ENCODE assay signal across 16 cellular contexts in genomic region chr16:30764086-30764485, GRCh38. TPM values are rescaled to one million over a fixed set of nuclear protein-coding genes. Genes with fewer than 3 reads are reported as not detected.
A peak's percentile ranks its signal among the peaks of the same experiment; 100 is the strongest.
DNase-seq lines count a peak whose midpoint lies in the region; ATAC-seq, FAIRE-seq and TF ChIP-seq lines count a peak whose summit lies in the region.
"Had no signal": no experiment of that assay in that cellular context is flagged by ENCODE, and none has a peak within 500 bp of the region (broad histone marks: within the 10 kb centered on the region; RNA-seq: fewer than 3 reads in every experiment).

No MANE protein-coding gene starts in this region.

- intact Hi-C loops in CD4-positive, alpha-beta T cell (cut with DNase I, micrococcal nuclease): loop anchor here in 1 of 2 experiments (10.0 kb wide), 1 partner anchor 429 kb away; no protein-coding TSS in a partner anchor
- intact Hi-C loops in activated CD4-positive, alpha-beta memory T cell treated with anti-CD3 and anti-CD28 coated beads for 36 hours (cut with micrococcal nuclease): loop anchor here (5.0 kb wide), 1 partner anchor 107 kb away; the partner anchor contains the start of gene FBRS
- intact Hi-C loops in lower lobe of right lung (cut with DNase I): no loop called here
- intact Hi-C loops in posterior vena cava (cut with DNase I): no loop called here

- peak overlapping the region; percentile 51 for H3K27ac Mint-ChIP-seq in CD4-positive, alpha-beta T cell
- H3K27ac Mint-ChIP-seq in activated CD4-positive, alpha-beta memory T cell treated with anti-CD3 and anti-CD28 coated beads for 36 hours: no peak overlapping the region
- H3K27ac Mint-ChIP-seq in chondrocyte (ENCODE audit: unreplicated experiment): no peak overlapping the region

- TF ChIP-seq POLR2A in A549 (IDR thresholded peaks at IDR 0.05; ENCODE audit: low read length): no peak

- no peaks in the 10 kb centered on the region for H3K27me3 ChIP-seq in CD4-positive, alpha-beta T cell (ENCODE audit: control insufficient read depth, insufficient read depth, low read length)
- no peaks in the 10 kb centered on the region for H3K27me3 ChIP-seq in lower lobe of right lung (ENCODE audit: low read depth)
- H3K27me3 ChIP-seq: tibial nerve had no signal

- peaks cover 64% of the 10 kb centered on the region for H3K36me3 ChIP-seq in lower lobe of right lung

- peaks cover 30% of the 10 kb centered on the region for H3K4me1 Mint-ChIP-seq in CD4-positive, alpha-beta T cell (ENCODE audit: low read depth)
- H3K4me1 Mint-ChIP-seq in activated CD4-positive, alpha-beta memory T cell treated with anti-CD3 and anti-CD28 coated beads for 36 hours (ENCODE audit: low read depth): peaks cover 25% of the 10 kb centered on the region
- peaks cover 30% of the 10 kb centered on the region for H3K4me1 Mint-ChIP-seq in chondrocyte (ENCODE audit: low read depth)

- CTCF ChIA-PET in A549 (lab: Yijun Ruan, JAX): interaction anchor here (0.9 to 4.9 kb wide), 3 partner anchors 11 to 178 kb away, joined by 3 to 18 read pairs (median 4); no protein-coding TSS in a partner anchor
- CTCF ChIA-PET in CD4-positive, alpha-beta T cell (lab: Charles Lee): no interaction called here
- CTCF ChIA-PET in activated CD4-positive, alpha-beta memory T cell treated with anti-CD3 and anti-CD28 coated beads for 36 hours (lab: Charles Lee): interaction anchor here (7.2 kb wide), 1 partner anchor 51 kb away, joined by 30 read pairs; no protein-coding TSS in a partner anchor

- POLR2A ChIA-PET in A549 (lab: Yijun Ruan, JAX): interaction anchor here (1.6 kb wide), 1 partner anchor 11 kb away, joined by 4 read pairs; no protein-coding TSS in a partner anchor
- POLR2A ChIA-PET in CD4-positive, alpha-beta T cell (lab: Charles Lee): interaction anchor here (1.3 kb wide), 1 partner anchor 16 kb away, joined by 6 read pairs; the partner anchor contains the start of gene PHKG2
- POLR2A ChIA-PET in activated CD4-positive, alpha-beta memory T cell treated with anti-CD3 and anti-CD28 coated beads for 36 hours (lab: Charles Lee): no interaction called here

- H3K9me3 Mint-ChIP-seq in CD4-positive, alpha-beta T cell: no peaks in the 10 kb centered on the region
- no peaks in the 10 kb centered on the region for H3K9me3 Mint-ChIP-seq in activated CD4-positive, alpha-beta memory T cell treated with anti-CD3 and anti-CD28 coated beads for 36 hours
- H3K9me3 Mint-ChIP-seq in chondrocyte (ENCODE audit: low read depth): no peaks in the 10 kb centered on the region

- peak overlapping the region; percentile 78 for H3K4me3 Mint-ChIP-seq in CD4-positive, alpha-beta T cell
- peak overlapping the region; percentile 18 for H3K4me3 Mint-ChIP-seq in activated CD4-positive, alpha-beta memory T cell treated with anti-CD3 and anti-CD28 coated beads for 36 hours
- H3K4me3 Mint-ChIP-seq in chondrocyte (ENCODE audit: unreplicated experiment): no peak overlapping the region

- DNase-seq in A549 (ENCODE audit: low read depth in 1 of 2, low spot score in 1 of 2) (no peak), lower lobe of right lung (peak; percentile 29), chondrocyte (ENCODE audit: low spot score) (no peak), posterior vena cava (ENCODE audit: low spot score) (no peak), NCI-H748 (lab: John Stamatoyannopoulos, UW; ENCODE audit: unreplicated experiment) (no peak), COR-L47 (lab: John Stamatoyannopoulos, UW) (no peak)
- DNase-seq in CD4-positive, alpha-beta T cell: no peak
- no peak for DNase-seq in activated CD4-positive, alpha-beta memory T cell treated with anti-CD3 and anti-CD28 coated beads for 36 hours
- DNase-seq: cerebellar nuclear complex; DMS79 treated with DMSO at 0.1 percent for 48 hours; NCI-H187; NCI-H524 treated with DMSO at 0.1 percent for 48 hours; stimulated activated CD8-positive, alpha-beta memory T cell treated with anti-CD3 and anti-CD28 coated beads, Interleukin-4, amount 100 ng/mL, for 48 hours; T-helper 9 cell had no signal

- H3K4me1 ChIP-seq in A549: peaks cover 19% of the 10 kb centered on the region
- H3K4me1 ChIP-seq in lower lobe of right lung: peaks cover 27% of the 10 kb centered on the region

- FAIRE-seq in A549 (lab: Jason Lieb, UNC): no peak
- FAIRE-seq: islet of Langerhans had no signal

- H3K9me3 ChIP-seq in A549 (no peaks in the 10 kb centered on the region), lower lobe of right lung (no peaks in the 10 kb centered on the region)
- H3K9me3 ChIP-seq in CD4-positive, alpha-beta T cell (ENCODE audit: control insufficient read depth, low read length): no peaks in the 10 kb centered on the region
- H3K9me3 ChIP-seq: tibial nerve had no signal

- no peak for TF ChIP-seq EP300 in A549 (IDR thresholded peaks at IDR 0.05)

- H3K27ac ChIP-seq in A549 (no peak overlapping the region), lower lobe of right lung (no peak overlapping the region)
- no peak overlapping the region for H3K27ac ChIP-seq in CD4-positive, alpha-beta T cell (ENCODE audit: low read depth, low read length)

- H3K4me2 ChIP-seq in A549: peak overlapping the region; percentile 98; the same call in 1 of the 3 replicates

- ATAC-seq in A549 (no peak), lower lobe of right lung (no peak)
- no peak for ATAC-seq in CD4-positive, alpha-beta T cell (ENCODE audit: poor library complexity)

- peaks cover 80% of the 10 kb centered on the region for H3K36me3 Mint-ChIP-seq in CD4-positive, alpha-beta T cell (ENCODE audit: low read depth)
- peaks cover 36% of the 10 kb centered on the region for H3K36me3 Mint-ChIP-seq in activated CD4-positive, alpha-beta memory T cell treated with anti-CD3 and anti-CD28 coated beads for 36 hours
- H3K36me3 Mint-ChIP-seq in chondrocyte (ENCODE audit: low read depth): peaks cover 22% of the 10 kb centered on the region

- no peaks in the 10 kb centered on the region for H3K27me3 Mint-ChIP-seq in CD4-positive, alpha-beta T cell
- H3K27me3 Mint-ChIP-seq in activated CD4-positive, alpha-beta memory T cell treated with anti-CD3 and anti-CD28 coated beads for 36 hours: no peaks in the 10 kb centered on the region
- H3K27me3 Mint-ChIP-seq in chondrocyte (ENCODE audit: low read depth): no peaks in the 10 kb centered on the region

- H3K4me3 ChIP-seq in A549 (no peak overlapping the region), lower lobe of right lung (no peak overlapping the region)

- TF ChIP-seq RAD21 in A549 (conservative IDR thresholded peaks at IDR 0.05 in 1 of 2, IDR thresholded peaks at IDR 0.05 in 1 of 2): no peak

- 88% methylated on average over 10 of the region's 11 CpGs for WGBS in A549 (ENCODE audit: missing lambda C conversion rate)

- TF ChIP-seq CTCF in A549 (IDR thresholded peaks at IDR 0.05) (no peak), lower lobe of right lung (IDR thresholded peaks at IDR 0.05) (no peak), chondrocyte (IDR thresholded peaks at IDR 0.05) (no peak)
- TF ChIP-seq CTCF in CD4-positive, alpha-beta T cell (IDR thresholded peaks at IDR 0.05): no peak

TF ChIP-seq in A549, 52 proteins besides CTCF, POLR2A, EP300 and RAD21 (continues in another document):
- TF ChIP-seq HEYL (CRISPR knock-in tag; IDR thresholded peaks at IDR 0.05) (no peak), SREBF2 (IDR thresholded peaks at IDR 0.05) (no peak), CBX2 (IDR thresholded peaks at IDR 0.05; ENCODE audit: borderline replicate concordance, low read depth) (no peak), MYC (IDR thresholded peaks at IDR 0.05; ENCODE audit: borderline replicate concordance, low read length) (no peak)

RNA-seq across cellular contexts. Expression of gene RNF40, which starts 2.0 kb away (rescaled TPM):
- 66.1 and 88.8 TPM in 2 replicates for polyA plus RNA-seq in A549 (2011; rRNA removed)
- polyA plus RNA-seq in A549 (2012; cell fraction: cytosol; rRNA removed): 46.9 and 60.1 TPM in 2 replicates
- polyA plus RNA-seq in A549 (2012; cell fraction: nucleus; rRNA removed): 85.6 and 97.4 TPM in 2 replicates
- polyA plus RNA-seq in A549 (2017; fragmentation: RNase III; extraction: RNeasy Plus Mini Kit Qiagen cat#74134 plus additional on column Dnase treatment): 63.9 to 69.9 TPM (median 66.4 TPM) in 3 replicates
- 101 and 138 TPM in 2 replicates for polyA minus RNA-seq in A549 (2011; rRNA and poly(A)+ RNA removed)
- 10 to 100 TPM; 63.0 to 65.2 TPM for total RNA-seq in CD4-positive, alpha-beta T cell
- total RNA-seq in activated CD4-positive, alpha-beta memory T cell treated with anti-CD3 and anti-CD28 coated beads for 36 hours: 10 to 100 TPM; 70.9 to 72.8 TPM
- 95.9 TPM for total RNA-seq in lower lobe of right lung
- total RNA-seq in chondrocyte: 71.1 to 104 TPM (median 78.6 TPM) in 3 replicates
- total RNA-seq in posterior vena cava: 10 to 100 TPM; 60.9 to 66.5 TPM

RNA-seq across cellular contexts. Expression of gene CFAP119, which starts 2.2 kb away (rescaled TPM):
- 3.5 and 4.5 TPM in 2 replicates for polyA plus RNA-seq in A549 (2011; rRNA removed)
- polyA plus RNA-seq in A549 (2012; cell fraction: cytosol; rRNA removed): 15.3 and 15.5 TPM in 2 replicates
- 68.5 and 69.5 TPM in 2 replicates for polyA plus RNA-seq in A549 (2012; cell fraction: nucleus; rRNA removed)
- 7.7 to 9.9 TPM (median 9.5 TPM) in 3 replicates for polyA plus RNA-seq in A549 (2017; fragmentation: RNase III; extraction: RNeasy Plus Mini Kit Qiagen cat#74134 plus additional on column Dnase treatment)
- polyA minus RNA-seq in A549 (2011; rRNA and poly(A)+ RNA removed): 2.3 and 3.2 TPM in 2 replicates
- 1 to 10 TPM; 1.7 to 2.2 TPM for total RNA-seq in CD4-positive, alpha-beta T cell
- 1 to 10 TPM; 3.8 to 4.9 TPM for total RNA-seq in activated CD4-positive, alpha-beta memory T cell treated with anti-CD3 and anti-CD28 coated beads for 36 hours
- 11.1 TPM for total RNA-seq in lower lobe of right lung
- total RNA-seq in chondrocyte: 6.3 to 10.0 TPM (median 7.1 TPM) in 3 replicates
- 1 to 10 TPM; 1.2 TPM for total RNA-seq in posterior vena cava

RNA-seq across cellular contexts. Expression of gene PHKG2, which starts 15.9 kb away (rescaled TPM):
- polyA plus RNA-seq in A549 (2011; rRNA removed): 28.0 and 30.0 TPM in 2 replicates
- polyA plus RNA-seq in A549 (2012; cell fraction: cytosol; rRNA removed): 41.6 and 46.7 TPM in 2 replicates
- polyA plus RNA-seq in A549 (2012; cell fraction: nucleus; rRNA removed): 198 and 211 TPM in 2 replicates
- 37.1 to 42.0 TPM (median 37.3 TPM) in 3 replicates for polyA plus RNA-seq in A549 (2017; fragmentation: RNase III; extraction: RNeasy Plus Mini Kit Qiagen cat#74134 plus additional on column Dnase treatment)
- polyA minus RNA-seq in A549 (2011; rRNA and poly(A)+ RNA removed): 22.1 and 29.7 TPM in 2 replicates
- total RNA-seq in CD4-positive, alpha-beta T cell: 10 to 100 TPM; 24.8 to 25.2 TPM
- total RNA-seq in activated CD4-positive, alpha-beta memory T cell treated with anti-CD3 and anti-CD28 coated beads for 36 hours: 10 to 100 TPM; 24.1 to 27.9 TPM
- total RNA-seq in lower lobe of right lung: 25.5 TPM
- total RNA-seq in chondrocyte: 18.8 to 28.1 TPM (median 19.0 TPM) in 3 replicates
- total RNA-seq in posterior vena cava: 10 to 100 TPM; 13.0 to 13.9 TPM

RNA-seq across cellular contexts. Expression of gene ZNF629, which starts 22.9 kb away (rescaled TPM):
- 5.9 and 7.5 TPM in 2 replicates for polyA plus RNA-seq in A549 (2011; rRNA removed)
- 4.3 and 6.3 TPM in 2 replicates for polyA plus RNA-seq in A549 (2012; cell fraction: cytosol; rRNA removed)
- polyA plus RNA-seq in A549 (2012; cell fraction: nucleus; rRNA removed): 9.1 and 10.5 TPM in 2 replicates
- 12.3 to 13.7 TPM (median 13.6 TPM) in 3 replicates for polyA plus RNA-seq in A549 (2017; fragmentation: RNase III; extraction: RNeasy Plus Mini Kit Qiagen cat#74134 plus additional on column Dnase treatment)
- 10.0 and 10.1 TPM in 2 replicates for polyA minus RNA-seq in A549 (2011; rRNA and poly(A)+ RNA removed)
- 1 to 10 TPM; 1.6 to 1.7 TPM for total RNA-seq in CD4-positive, alpha-beta T cell
- 1 to 10 TPM; 2.9 to 3.1 TPM for total RNA-seq in activated CD4-positive, alpha-beta memory T cell treated with anti-CD3 and anti-CD28 coated beads for 36 hours
- total RNA-seq in lower lobe of right lung: 11.9 TPM
- 18.8 to 20.2 TPM (median 18.9 TPM) in 3 replicates for total RNA-seq in chondrocyte
- total RNA-seq in posterior vena cava: 10 to 100 TPM; 10.1 to 11.2 TPM
